In the genomic region with DNA sequence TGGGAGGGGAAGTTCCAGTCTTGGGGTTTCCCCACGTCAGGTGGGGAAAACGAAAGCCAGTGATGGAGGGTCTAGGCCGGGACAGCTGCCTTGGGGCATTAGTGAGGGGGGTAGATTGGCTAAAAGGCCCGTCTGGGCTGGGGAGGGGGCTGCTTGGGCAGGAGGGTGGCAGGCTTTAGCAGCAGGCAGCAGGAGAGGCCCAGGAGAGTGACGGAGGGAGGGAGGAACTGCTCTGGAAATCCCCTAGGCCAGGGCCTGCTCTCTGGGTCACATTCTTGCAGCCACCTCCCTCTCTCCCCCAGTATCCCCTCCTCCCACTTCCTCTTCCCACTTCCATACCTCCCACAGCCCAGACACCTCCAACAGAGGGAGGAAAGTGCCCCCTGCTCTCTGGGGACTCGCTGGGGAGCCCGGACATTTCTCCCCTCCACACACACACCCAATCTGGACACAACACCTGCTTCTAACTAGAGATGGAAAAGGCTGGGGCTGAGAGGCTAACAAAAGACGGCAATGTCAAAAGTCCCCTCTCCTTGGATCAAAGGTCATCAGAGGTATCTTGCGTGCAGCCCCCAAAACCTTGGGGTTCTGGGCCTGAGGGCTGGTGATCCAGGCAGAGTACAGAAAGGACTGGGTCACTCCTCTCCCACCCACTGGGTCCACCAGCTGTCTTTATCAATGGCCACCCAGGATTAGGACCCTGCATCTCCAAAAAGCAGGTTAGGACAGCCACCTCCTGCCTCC, we compare ENCODE assay signal across 1 cellular context.
TF ChIP-seq lines count a peak whose summit lies in the region.

No MANE protein-coding gene starts in this region.

TF ChIP-seq in HEK293, 187 proteins besides CTCF, POLR2A, EP300 and RAD21 (continued from another document):
- TF ChIP-seq, protein P1, sequence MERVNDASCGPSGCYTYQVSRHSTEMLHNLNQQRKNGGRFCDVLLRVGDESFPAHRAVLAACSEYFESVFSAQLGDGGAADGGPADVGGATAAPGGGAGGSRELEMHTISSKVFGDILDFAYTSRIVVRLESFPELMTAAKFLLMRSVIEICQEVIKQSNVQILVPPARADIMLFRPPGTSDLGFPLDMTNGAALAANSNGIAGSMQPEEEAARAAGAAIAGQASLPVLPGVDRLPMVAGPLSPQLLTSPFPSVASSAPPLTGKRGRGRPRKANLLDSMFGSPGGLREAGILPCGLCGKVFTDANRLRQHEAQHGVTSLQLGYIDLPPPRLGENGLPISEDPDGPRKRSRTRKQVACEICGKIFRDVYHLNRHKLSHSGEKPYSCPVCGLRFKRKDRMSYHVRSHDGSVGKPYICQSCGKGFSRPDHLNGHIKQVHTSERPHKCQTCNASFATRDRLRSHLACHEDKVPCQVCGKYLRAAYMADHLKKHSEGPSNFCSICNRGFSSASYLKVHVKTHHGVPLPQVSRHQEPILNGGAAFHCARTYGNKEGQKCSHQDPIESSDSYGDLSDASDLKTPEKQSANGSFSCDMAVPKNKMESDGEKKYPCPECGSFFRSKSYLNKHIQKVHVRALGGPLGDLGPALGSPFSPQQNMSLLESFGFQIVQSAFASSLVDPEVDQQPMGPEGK (tag by site-specific recombination; IDR thresholded peaks at IDR 0.05), result no peak
- TF ChIP-seq, protein P2, sequence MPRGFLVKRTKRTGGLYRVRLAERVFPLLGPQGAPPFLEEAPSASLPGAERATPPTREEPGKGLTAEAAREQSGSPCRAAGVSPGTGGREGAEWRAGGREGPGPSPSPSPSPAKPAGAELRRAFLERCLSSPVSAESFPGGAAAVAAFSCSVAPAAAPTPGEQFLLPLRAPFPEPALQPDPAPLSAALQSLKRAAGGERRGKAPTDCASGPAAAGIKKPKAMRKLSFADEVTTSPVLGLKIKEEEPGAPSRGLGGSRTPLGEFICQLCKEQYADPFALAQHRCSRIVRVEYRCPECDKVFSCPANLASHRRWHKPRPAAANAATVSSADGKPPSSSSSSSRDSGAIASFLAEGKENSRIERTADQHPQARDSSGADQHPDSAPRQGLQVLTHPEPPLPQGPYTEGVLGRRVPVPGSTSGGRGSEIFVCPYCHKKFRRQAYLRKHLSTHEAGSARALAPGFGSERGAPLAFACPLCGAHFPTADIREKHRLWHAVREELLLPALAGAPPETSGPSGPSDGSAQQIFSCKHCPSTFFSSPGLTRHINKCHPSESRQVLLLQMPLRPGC (tag by site-specific recombination; IDR thresholded peaks at IDR 0.05), result no peak
